In genomic region chr16:57485091-57485915, GRCh38 we compare ENCODE assay signal across 1 cellular context.
TF ChIP-seq lines count a peak whose summit lies in the region.

No MANE protein-coding gene starts in this region.

TF ChIP-seq in HepG2, 621 proteins besides CTCF, POLR2A, EP300 and RAD21 (continues in another document):
- TF ChIP-seq CSRNP1 (CRISPR knock-in tag; IDR thresholded peaks at IDR 0.05) (0 out of 2 replicates have a peak, but pooled peaks have one; percentile 7), THAP9 (CRISPR knock-in tag; IDR thresholded peaks at IDR 0.05; ENCODE audit: borderline replicate concordance) (no peak), TEAD3 (CRISPR knock-in tag; optimal IDR thresholded peaks at IDR 0.05; ENCODE audit: borderline replicate concordance) (no peak), TBL1XR1 (IDR thresholded peaks at IDR 0.05; ENCODE audit: borderline replicate concordance, low read length, partially characterized antibody) (no peak), ZNF563 (CRISPR knock-in tag; IDR thresholded peaks at IDR 0.05) (no peak), ZFP41 (CRISPR knock-in tag; IDR thresholded peaks at IDR 0.05; ENCODE audit: borderline replicate concordance) (no peak), AHR (CRISPR knock-in tag; IDR thresholded peaks at IDR 0.05) (no peak), ZNF687 (CRISPR knock-in tag; IDR thresholded peaks at IDR 0.05) (peak; percentile 73), RFXANK (CRISPR knock-in tag; IDR thresholded peaks at IDR 0.05) (no peak), ZNF503 (CRISPR knock-in tag; IDR thresholded peaks at IDR 0.05) (no peak), ZNF337 (CRISPR knock-in tag; IDR thresholded peaks at IDR 0.05; ENCODE audit: borderline replicate concordance, low read depth) (no peak), ZBTB7B (CRISPR knock-in tag; IDR thresholded peaks at IDR 0.05) (no peak; the same call in 1 of the 2 replicates), FOXO4 (CRISPR knock-in tag; conservative IDR thresholded peaks at IDR 0.05) (no peak), CREB3 (CRISPR knock-in tag; IDR thresholded peaks at IDR 0.05) (no peak), ARNT (IDR thresholded peaks at IDR 0.05) (no peak), ZNF451 (CRISPR knock-in tag; IDR thresholded peaks at IDR 0.05) (peak; percentile 35; the same call in 1 of the 2 replicates), ZNF615 (CRISPR knock-in tag; IDR thresholded peaks at IDR 0.05; ENCODE audit: borderline replicate concordance) (no peak), NR2F2 (IDR thresholded peaks at IDR 0.05; ENCODE audit: borderline replicate concordance, low read depth) (no peak), NR2F1 (CRISPR knock-in tag; IDR thresholded peaks at IDR 0.05) (no peak), ZNF574 (CRISPR knock-in tag; IDR thresholded peaks at IDR 0.05) (no peak), GRHL1 (CRISPR knock-in tag; conservative IDR thresholded peaks at IDR 0.05) (no peak), RXRA (CRISPR knock-in tag; IDR thresholded peaks at IDR 0.05) (0 out of 2 replicates have a peak, but pooled peaks have one; percentile 9), ZNF639 (CRISPR knock-in tag; conservative IDR thresholded peaks at IDR 0.05) (no peak), MEF2D (CRISPR knock-in tag; IDR thresholded peaks at IDR 0.05) (0 out of 2 replicates have a peak, but pooled peaks have one; percentile 39), DBP (CRISPR knock-in tag; IDR thresholded peaks at IDR 0.05; ENCODE audit: not compliant biosample characterization) (no peak)
